8 cellular contexts compared by ENCODE assay signal in the genomic region with DNA sequence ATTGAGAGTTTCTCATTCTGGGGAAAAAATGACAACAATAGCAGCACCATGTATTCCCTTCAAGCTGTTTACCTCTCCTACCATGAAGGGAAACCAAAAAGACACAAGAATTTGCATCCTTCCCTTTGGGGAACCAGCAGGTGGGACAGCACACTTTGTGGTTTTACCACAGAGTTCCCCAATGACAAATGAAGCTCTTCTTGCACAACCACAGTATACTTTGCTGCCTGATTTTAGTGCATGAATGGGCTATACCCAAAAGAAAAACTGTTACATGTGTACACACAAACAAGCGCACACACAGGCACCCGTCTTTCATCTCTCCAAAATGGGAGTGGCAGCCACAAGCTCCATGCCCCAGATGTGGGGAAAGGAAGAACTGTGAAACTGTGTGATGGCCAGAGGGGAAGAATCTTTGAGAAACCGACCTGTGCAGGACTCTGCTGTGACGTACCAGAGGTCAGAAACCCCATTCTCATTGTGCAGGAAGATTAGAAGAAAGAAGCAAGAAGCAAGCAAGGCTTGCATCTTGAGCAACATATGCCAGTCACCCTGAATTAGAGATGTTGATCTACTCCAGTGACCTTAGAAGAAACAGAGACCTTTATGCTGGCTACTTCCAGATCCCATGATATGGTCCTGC. TPM values are rescaled to one million over a fixed set of nuclear protein-coding genes. Genes with fewer than 3 reads are reported as not detected.
DNase-seq lines count a peak whose midpoint lies in the region; ATAC-seq, FAIRE-seq and TF ChIP-seq lines count a peak whose summit lies in the region.

No MANE protein-coding gene starts in this region.

- H3K36me3 ChIP-seq in Karpas-422 (ENCODE audit: insufficient read depth, low read length): no peaks in the 10 kb centered on the region
- H3K36me3 ChIP-seq in GM12878 (ENCODE audit: control insufficient read depth in 2 of 2, insufficient read depth in 2 of 2, low read length in 1 of 2): no peaks in the 10 kb centered on the region
- no peaks in the 10 kb centered on the region for H3K36me3 ChIP-seq in prostate gland
- H3K36me3 ChIP-seq in left ventricle myocardium inferior: no peaks in the 10 kb centered on the region

- H3K9me3 ChIP-seq in Karpas-422 (ENCODE audit: low read length) (no peaks in the 10 kb centered on the region), GM12878 (replicated peaks; ENCODE audit: control insufficient read depth, insufficient read depth, low read length) (no peaks in the 10 kb centered on the region; the same call in 2 of the 3 replicates), prostate gland (no peaks in the 10 kb centered on the region), left ventricle myocardium inferior (replicated peaks) (peaks cover under 1% of the 10 kb centered on the region)

- no peak for TF ChIP-seq RAD21 in GM12878 (IDR thresholded peaks at IDR 0.05; ENCODE audit: insufficient read depth, low read depth, low read length)

- SMC1A ChIA-PET in GM12878 (lab: Charles Lee; ENCODE audit: uncharacterized antibody, unreplicated experiment): interaction anchor here (0.6 kb wide), 1 partner anchor 925 kb away, joined by 3 read pairs; no protein-coding TSS in a partner anchor

- H3K4me2 ChIP-seq in Karpas-422 (ENCODE audit: low read depth, low read length, poor library complexity, severe bottlenecking): peak overlapping the region; percentile 83
- no peak overlapping the region for H3K4me2 ChIP-seq in GM12878 (ENCODE audit: control insufficient read depth, insufficient read depth)

- peak; percentile 74 for FAIRE-seq in GM12891 (lab: Jason Lieb, UNC)
- FAIRE-seq in GM12878 (lab: Jason Lieb, UNC): no peak

- H3K4me3 ChIP-seq in Karpas-422 (ENCODE audit: low read length): peak overlapping the region; percentile 52
- no peak overlapping the region for H3K4me3 ChIP-seq in GM12878
- no peak overlapping the region for H3K4me3 ChIP-seq in prostate gland
- no peak overlapping the region for H3K4me3 ChIP-seq in left ventricle myocardium inferior

- no peaks in the 10 kb centered on the region for H3K9me2 ChIP-seq in Karpas-422 (replicated peaks; ENCODE audit: insufficient read depth, low read length)

- no peak for TF ChIP-seq EP300 in GM12878 (IDR thresholded peaks at IDR 0.05; ENCODE audit: borderline replicate concordance in 1 of 2, control insufficient read depth in 1 of 2, low read depth in 2 of 2, low read length in 2 of 2)

- BruUV-seq in GM12878 (replicated peaks; lab: Mats Ljungman, UMichigan): no TSS peak

- H3K27ac ChIP-seq in Karpas-422 (ENCODE audit: low read length) (peak overlapping the region; percentile 97), GM12878 (ENCODE audit: control insufficient read depth, insufficient read depth) (no peak overlapping the region), prostate gland (no peak overlapping the region), left ventricle myocardium inferior (replicated peaks) (no peak overlapping the region)

- H3K79me2 ChIP-seq in Karpas-422 (ENCODE audit: low read length) (no peaks in the 10 kb centered on the region), GM12878 (ENCODE audit: control insufficient read depth, insufficient read depth, low read length) (no peaks in the 10 kb centered on the region)

- DNase-seq in GM12891 (ENCODE audit: insufficient read length, low spot score) (peak; percentile 18), Karpas-422 (peak; percentile 91), GM12878 (ENCODE audit: low read depth, low spot score) (peak; percentile 24), prostate gland (ENCODE audit: low spot score) (no peak), GOT3 (lab: John Stamatoyannopoulos, UW) (no peak), left ventricle myocardium inferior (no peak), iPS-NIHi11 (ENCODE audit: low spot score) (no peak)

- TF ChIP-seq POLR2A in GM12891 (IDR thresholded peaks at IDR 0.05; ENCODE audit: low read depth, low read length) (no peak), GM12878 (IDR thresholded peaks at IDR 0.05; ENCODE audit: low read depth, low read length) (no peak), prostate gland (IDR thresholded peaks at IDR 0.05) (no peak)

- H3K9ac ChIP-seq in Karpas-422 (ENCODE audit: low read length) (peak overlapping the region; percentile 62), GM12878 (ENCODE audit: control insufficient read depth, insufficient read depth, low read length) (no peak overlapping the region)

- peak; percentile 53 for ATAC-seq in GM21576 (IDR thresholded peaks at IDR 0.05; ENCODE audit: unreplicated experiment)
- peak; percentile 13 for ATAC-seq in GM12878

- intact Hi-C loops in GM12878 (cut with micrococcal nuclease; ENCODE audit: unreplicated experiment) (loop anchor here (5.0 kb wide), 1 partner anchor 96 kb away; no protein-coding TSS in a partner anchor), prostate gland (cut with DNase I) (loop anchor here (10.0 kb wide), 1 partner anchor 168 kb away; no protein-coding TSS in a partner anchor), left ventricle myocardium inferior (cut with micrococcal nuclease) (loop anchor here (5.0 kb wide), 1 partner anchor 86 kb away; no protein-coding TSS in a partner anchor)

- H3K27me3 ChIP-seq in Karpas-422 (ENCODE audit: low read length): no peaks in the 10 kb centered on the region
- H3K27me3 ChIP-seq in GM12878 (replicated peaks in 1 of 2; ENCODE audit: control insufficient read depth in 2 of 2, insufficient read depth in 2 of 2, low read length in 1 of 2): peaks cover 7 to 20% of the 10 kb centered on the region in 2 experiments
- no peaks in the 10 kb centered on the region for H3K27me3 ChIP-seq in prostate gland (replicated peaks; ENCODE audit: insufficient read depth)
- H3K27me3 ChIP-seq in left ventricle myocardium inferior (ENCODE audit: low read depth): no peaks in the 10 kb centered on the region

- no peak for TF ChIP-seq CTCF in GM12878 (IDR thresholded peaks at IDR 0.05 in 2 of 3, conservative IDR thresholded peaks at IDR 0.05 in 1 of 3; ENCODE audit: control insufficient read depth in 2 of 3, extremely low read depth in 1 of 3, insufficient read depth in 1 of 3, low read depth in 3 of 3, low read length in 3 of 3)
- TF ChIP-seq CTCF in prostate gland (IDR thresholded peaks at IDR 0.05): no peak
- no peak for TF ChIP-seq CTCF in left ventricle myocardium inferior (IDR thresholded peaks at IDR 0.05; ENCODE audit: borderline replicate concordance)

- WGBS in GM12878 (ENCODE audit: insufficient coverage, insufficient replicate concordance, low lambda C conversion rate, missing lambda C conversion rate): 1% methylated on average over 4 of the region's 4 CpGs
- 72% methylated on average over 4 of the region's 4 CpGs for WGBS in prostate gland

- in situ Hi-C loops in GM12878 (cut with MboI): no loop called here

- H2AFZ ChIP-seq in Karpas-422 (ENCODE audit: low read length) (no peak overlapping the region), GM12878 (ENCODE audit: control insufficient read depth, low read depth, low read length) (no peak overlapping the region)

- POLR2A ChIA-PET in GM12878 (lab: Charles Lee): no interaction called here

- H3K4me1 ChIP-seq in Karpas-422 (ENCODE audit: low read length) (peaks cover 59% of the 10 kb centered on the region), GM12878 (ENCODE audit: control insufficient read depth, insufficient read depth, low read length) (0 out of 2 replicates have a peak, but pooled peaks cover 4% of the 10 kb centered on the region), prostate gland (replicated peaks) (no peaks in the 10 kb centered on the region), left ventricle myocardium inferior (peaks cover 27% of the 10 kb centered on the region)

- RAD21 ChIA-PET in GM12878 (lab: Charles Lee; ENCODE audit: unreplicated experiment): no interaction called here

- CTCF ChIA-PET in GM12878 (lab: Yijun Ruan, JAX): no interaction called here

- H4K20me1 ChIP-seq in Karpas-422 (ENCODE audit: insufficient read depth, low read depth, low read length) (no peaks in the 10 kb centered on the region), GM12878 (ENCODE audit: control insufficient read depth, insufficient read depth) (no peaks in the 10 kb centered on the region; the same call in 1 of the 2 replicates)

TF ChIP-seq in GM12891, 5 proteins besides CTCF, POLR2A, EP300 and RAD21 (continues in another document):
- TF ChIP-seq SPI1 (IDR thresholded peaks at IDR 0.05; ENCODE audit: low read depth, low read length): no peak
- no peak for TF ChIP-seq PAX5 (IDR thresholded peaks at IDR 0.05; ENCODE audit: insufficient read depth, low read length, severe bottlenecking)
- TF ChIP-seq TAF1 (IDR thresholded peaks at IDR 0.05; ENCODE audit: low read depth, low read length): no peak
- no peak for TF ChIP-seq POLR2AphosphoS5 (IDR thresholded peaks at IDR 0.05; ENCODE audit: low read depth, low read length)

TF ChIP-seq in GM12878, 131 proteins besides CTCF, POLR2A, EP300 and RAD21 (continues in another document):
- TF ChIP-seq, protein P1, sequence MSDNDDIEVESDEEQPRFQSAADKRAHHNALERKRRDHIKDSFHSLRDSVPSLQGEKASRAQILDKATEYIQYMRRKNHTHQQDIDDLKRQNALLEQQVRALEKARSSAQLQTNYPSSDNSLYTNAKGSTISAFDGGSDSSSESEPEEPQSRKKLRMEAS (IDR thresholded peaks at IDR 0.05; ENCODE audit: low read depth, low read length): no peak
- TF ChIP-seq PAX5 (IDR thresholded peaks at IDR 0.05; ENCODE audit: borderline replicate concordance, low read depth, low read length): peak; percentile 80; the same call in 1 of the 2 replicates

RNA-seq across cellular contexts. Expression of gene MAML3, which starts 2.7 kb away (rescaled TPM):
- 0.01 TPM for polyA plus RNA-seq in GM12891 (2012; ENCODE audit: low read depth, missing spikeins)
- 20.0 and 20.8 TPM in 2 replicates for total RNA-seq in Karpas-422 (2014; rRNA removed; shearing (Covaris generic); ENCODE audit: low replicate concordance)
- total RNA-seq in GM12878 (2013; cell fraction: nucleolus; rRNA removed): 0.10 and 0.27 TPM in 2 replicates
- 0.05 and 0.06 TPM in 2 replicates for total RNA-seq in GM12878 (2014; rRNA removed)
- total RNA-seq in GM12878 (2014; rRNA removed; fragmentation: Illumina TruSeq; extraction: Trizol): 0.04 and 0.05 TPM in 2 replicates
- total RNA-seq in GM12878 (2021): 0.16 and 0.28 TPM in 2 replicates
- polyA plus RNA-seq in GM12878 (2011; ENCODE audit: low read depth): not detected
- 0.20 and 0.53 TPM in 2 replicates for polyA plus RNA-seq in GM12878 (2011; rRNA removed)
- polyA plus RNA-seq in GM12878 (2011; cell fraction: cytosol; rRNA removed): 0.20 and 0.24 TPM in 2 replicates
- 0.22 and 0.28 TPM in 2 replicates for polyA plus RNA-seq in GM12878 (2011; cell fraction: nucleus; rRNA removed)
- polyA plus RNA-seq in GM12878 (2012): 0.03 TPM in 1 of 2 replicates, not detected in the other
- 0.06 TPM in 1 of 2 replicates, not detected in the other for polyA plus RNA-seq in GM12878 (2014; fragmentation: Illumina TruSeq; extraction: Trizol)
- under 1 TPM in 1 of 2 experiments, not detected in 1; under 0.01 TPM for polyA plus RNA-seq in GM12878 (2014; fragmentation: Nextera tagmentation; extraction: Ambion mirVana)
- polyA plus RNA-seq in GM12878 (2014; rRNA removed): 0.03 and 0.04 TPM in 2 replicates
- polyA plus RNA-seq in GM12878 (2016; fragmentation: Nextera tagmentation; extraction: Ambion mirVana): under 1 TPM in 1 of 2 experiments, not detected in 1; 0.09 TPM
- 0.66 and 0.77 TPM in 2 replicates for polyA minus RNA-seq in GM12878 (2011; rRNA and poly(A)+ RNA removed)
- polyA minus RNA-seq in GM12878 (2011; cell fraction: cytosol; rRNA and poly(A)+ RNA removed): 0.27 and 0.31 TPM in 2 replicates
- polyA minus RNA-seq in GM12878 (2011; cell fraction: nucleus; rRNA and poly(A)+ RNA removed): 1.5 and 2.0 TPM in 2 replicates
- 10 to 100 TPM; 15.0 to 30.6 TPM for total RNA-seq in prostate gland
- 2.6 TPM for total RNA-seq in left ventricle myocardium inferior

Comparison
In these comparisons a context has a peak if more than half of its experiments do, and no peak if none do; other contexts are left out.
1. DNase-seq: peak in GM12891 (single experiment), Karpas-422 (single experiment) and GM12878 (single experiment); none in prostate gland (single experiment), GOT3 (single experiment), left ventricle myocardium inferior (single experiment) and iPS-NIHi11 (single experiment).